Comparison of ENCODE assay signal across 9 cellular contexts in the genomic region with DNA sequence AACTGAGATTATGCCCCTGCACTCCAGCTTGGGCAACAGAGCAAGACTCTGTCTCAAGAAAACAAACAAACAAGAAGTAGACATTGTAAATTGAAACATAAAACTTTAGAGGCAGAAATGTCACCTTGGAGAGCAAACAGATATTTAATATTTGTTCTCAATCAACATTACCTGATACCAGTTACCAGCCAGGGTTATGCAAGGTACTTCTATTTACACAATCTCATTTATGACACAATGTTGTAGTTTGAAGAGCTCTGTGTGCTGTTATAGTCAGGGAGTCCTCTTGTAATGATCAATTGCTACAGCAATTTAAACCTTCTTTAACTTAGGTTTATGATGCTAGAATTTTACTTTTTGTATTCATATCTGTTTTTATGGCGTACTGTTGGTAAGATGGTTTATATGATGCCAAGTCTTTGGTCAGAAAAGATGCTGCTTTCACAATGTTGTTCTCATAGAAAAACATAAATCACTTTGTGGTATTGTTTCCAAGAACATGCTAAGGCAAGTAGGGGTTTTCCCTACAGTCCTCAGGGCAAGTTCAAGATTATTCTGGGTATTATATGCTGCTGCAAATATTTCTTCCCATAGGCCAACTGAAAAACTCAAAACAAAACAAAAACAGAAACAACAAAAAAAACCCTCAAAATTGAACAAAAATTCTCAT.
A peak's percentile ranks its signal among the peaks of the same experiment; 100 is the strongest.
DNase-seq lines count a peak whose midpoint lies in the region; ATAC-seq, FAIRE-seq and TF ChIP-seq lines count a peak whose summit lies in the region.
"Had no signal": no experiment of that assay in that cellular context is flagged by ENCODE, and none has a peak within 500 bp of the region (broad histone marks: within the 10 kb centered on the region; RNA-seq: fewer than 3 reads in every experiment).

No MANE protein-coding gene starts in this region.

- peak; percentile 40 for ATAC-seq in GM19043 (IDR thresholded peaks at IDR 0.05; ENCODE audit: low read depth, unreplicated experiment)
- peak; percentile 45 for ATAC-seq in HG02973 (IDR thresholded peaks at IDR 0.05; ENCODE audit: unreplicated experiment)
- peak; percentile 87 to 95 (median 90) for ATAC-seq in pancreas
- ATAC-seq: HCT116, WTC11 had no signal

- H3K27ac ChIP-seq in pancreas (no peak overlapping the region), coronary artery (no peak overlapping the region)

- H3K27me3 ChIP-seq in pancreas, result no peaks in the 10 kb centered on the region

- no peak overlapping the region for H3K4me3 ChIP-seq in pancreas
- H3K4me3 ChIP-seq in coronary artery, result no peak overlapping the region

- POLR2A ChIA-PET in activated CD4-positive, alpha-beta memory T cell treated with anti-CD3 and anti-CD28 coated beads, Interleukin-2, amount 10 ng/mL, durations not matched to agents 7 days and 5 days (lab: Charles Lee), result interaction anchor here (0.6 to 2.4 kb wide), 2 partner anchors 38 to 429 kb away, joined by 3 to 7 read pairs; no protein-coding TSS in a partner anchor

- H3K9me3 ChIP-seq in pancreas, result no peaks in the 10 kb centered on the region

- CTCF ChIA-PET in activated CD4-positive, alpha-beta memory T cell treated with anti-CD3 and anti-CD28 coated beads, Interleukin-2, amount 10 ng/mL, durations not matched to agents 7 days and 5 days (lab: Charles Lee), result no interaction called here

- FAIRE-seq in pancreas (lab: Jason Lieb, UNC), result no peak

- H3K4me3 Mint-ChIP-seq in activated CD4-positive, alpha-beta memory T cell treated with anti-CD3 and anti-CD28 coated beads, Interleukin-2, amount 10 ng/mL, durations not matched to agents 7 days and 5 days, result no peak overlapping the region
- H3K4me3 Mint-ChIP-seq: WTC11 had no signal

- H3K36me3 Mint-ChIP-seq in activated CD4-positive, alpha-beta memory T cell treated with anti-CD3 and anti-CD28 coated beads, Interleukin-2, amount 10 ng/mL, durations not matched to agents 7 days and 5 days (ENCODE audit: low read depth), result peaks cover 14% of the 10 kb centered on the region

- no peaks in the 10 kb centered on the region for H3K9me3 Mint-ChIP-seq in activated CD4-positive, alpha-beta memory T cell treated with anti-CD3 and anti-CD28 coated beads, Interleukin-2, amount 10 ng/mL, durations not matched to agents 7 days and 5 days
- H3K9me3 Mint-ChIP-seq: WTC11 had no signal

- WGBS in pancreas, 2 donors, result 53 to 71% methylated on average over 1 of the region's 1 CpG

- no peak for TF ChIP-seq CTCF in pancreas (IDR thresholded peaks at IDR 0.05)
- no peak for TF ChIP-seq CTCF in coronary artery (IDR thresholded peaks at IDR 0.05)

- intact Hi-C loops in pancreas (cut with DNase I), result no loop called here

- no peak for DNase-seq in activated CD4-positive, alpha-beta memory T cell treated with anti-CD3 and anti-CD28 coated beads, Interleukin-2, amount 10 ng/mL, durations not matched to agents 7 days and 5 days
- DNase-seq in pancreas (no peak), coronary artery (ENCODE audit: low spot score) (no peak), islet precursor cell (no peak), NCI-H2081 treated with DMSO at 0.1 percent for 48 hours (lab: John Stamatoyannopoulos, UW) (no peak)

- H3K27ac Mint-ChIP-seq in activated CD4-positive, alpha-beta memory T cell treated with anti-CD3 and anti-CD28 coated beads, Interleukin-2, amount 10 ng/mL, durations not matched to agents 7 days and 5 days, result peak overlapping the region; percentile 37

- peaks cover 54% of the 10 kb centered on the region for H3K4me1 Mint-ChIP-seq in activated CD4-positive, alpha-beta memory T cell treated with anti-CD3 and anti-CD28 coated beads, Interleukin-2, amount 10 ng/mL, durations not matched to agents 7 days and 5 days

- no peaks in the 10 kb centered on the region for H3K27me3 Mint-ChIP-seq in activated CD4-positive, alpha-beta memory T cell treated with anti-CD3 and anti-CD28 coated beads, Interleukin-2, amount 10 ng/mL, durations not matched to agents 7 days and 5 days

- peaks cover 7 to 10% (median 7%) of the 10 kb centered on the region in 3 donors for H3K4me1 ChIP-seq in pancreas

- no peaks in the 10 kb centered on the region for H3K36me3 ChIP-seq in pancreas

Comparison
In these comparisons a context has a peak if more than half of its experiments do, and no peak if none do; other contexts are left out.
1. ATAC-seq: peak in every context shown above with its lines; median percentile 90 in pancreas; 45 in HG02973; 40 in GM19043.